Comparison of ENCODE assay signal across 20 cellular contexts in genomic region chr10:57905866-57906265, GRCh38.
DNase-seq lines count a peak whose midpoint lies in the region; FAIRE-seq and TF ChIP-seq lines count a peak whose summit lies in the region.
"Had no signal": no experiment of that assay in that cellular context is flagged by ENCODE, and none has a peak within 500 bp of the region (broad histone marks: within the 10 kb centered on the region; RNA-seq: fewer than 3 reads in every experiment).

No MANE protein-coding gene starts in this region.

- H2BK20ac ChIP-seq in H1 (ENCODE audit: low read length), result no peak overlapping the region

- no peaks in the 10 kb centered on the region for H3K79me1 ChIP-seq in H1 (ENCODE audit: low read depth, low read length)

- DNase-seq in HFFc6, result no peak
- peak; percentile 91 for DNase-seq in NCI-H82 (lab: John Stamatoyannopoulos, UW)
- no peak for DNase-seq in H1 (ENCODE audit: low read depth in 1 of 2, low spot score in 2 of 2)
- DNase-seq in retinal pigment epithelial cell (ENCODE audit: low read depth), result peak; percentile 13
- DNase-seq in HT-29 (ENCODE audit: low spot score), result no peak
- DNase-seq in Peyer's patch, result no peak
- no peak for DNase-seq in activated CD4-positive, alpha-beta T cell treated with anti-CD3 and anti-CD28 coated beads, Interleukin-2, amount 50 U/mL, for 1 hour
- DNase-seq: DMS79 treated with DMSO at 0.1 percent for 48 hours, GM23248, NCI-H1694, NCI-H2081, NCI-H748 treated with DMSO at 0.1 percent for 48 hours, OCI-M1, SW 1271 had no signal

- no peaks in the 10 kb centered on the region; the same call in 1 of the 2 replicates for H3K23me2 ChIP-seq in H1 (ENCODE audit: low read depth, low read length)

- H3K18ac ChIP-seq in H1 (ENCODE audit: extremely low read depth, low read length), result no peak overlapping the region

- H3K79me2 ChIP-seq in H1 (ENCODE audit: control insufficient read depth in 1 of 2, insufficient read depth in 2 of 2, low read length in 2 of 2), result no peaks in the 10 kb centered on the region

- H3K4me1 ChIP-seq in H1 (replicated peaks in 1 of 4; ENCODE audit: control insufficient read depth in 3 of 4, insufficient read depth in 4 of 4, low read length in 3 of 4) (no peaks in the 10 kb centered on the region), Peyer's patch (no peaks in the 10 kb centered on the region)
- H3K4me1 ChIP-seq: A549 had no signal

- no peak overlapping the region for H3K23ac ChIP-seq in H1 (ENCODE audit: insufficient read length)

- H3K9me3 ChIP-seq in H1 (ENCODE audit: insufficient read depth in 2 of 2, low read depth in 1 of 2, low read length in 1 of 2), result peaks cover 0 to 5% of the 10 kb centered on the region in 2 experiments; a peak in 1 of 4 replicates
- no peaks in the 10 kb centered on the region for H3K9me3 ChIP-seq in Peyer's patch
- H3K9me3 ChIP-seq: A549 had no signal

- H4K5ac ChIP-seq in H1 (ENCODE audit: insufficient read length, low read depth, low read length), result no peak overlapping the region

- no peak for TF ChIP-seq EP300 in H1 (IDR thresholded peaks at IDR 0.05; ENCODE audit: borderline replicate concordance in 1 of 2, low read depth in 2 of 2, low read length in 2 of 2)

- no peak overlapping the region for H2BK120ac ChIP-seq in H1 (replicated peaks; ENCODE audit: low read depth, low read length)

- H4K8ac ChIP-seq in H1 (ENCODE audit: extremely low read depth, insufficient read depth, low read length), result no peak overlapping the region

- H4K91ac ChIP-seq in H1 (replicated peaks; ENCODE audit: insufficient read length, low read length), result no peak overlapping the region

- TF ChIP-seq RAD21 in H1 (IDR thresholded peaks at IDR 0.05 in 1 of 2, conservative IDR thresholded peaks at IDR 0.05 in 1 of 2; ENCODE audit: low read depth in 2 of 2, low read length in 2 of 2), result no peak

- H2AK5ac ChIP-seq in H1 (ENCODE audit: low read depth, low read length), result no peak overlapping the region

- TF ChIP-seq CTCF in HFFc6 (IDR thresholded peaks at IDR 0.05) (no peak), H1 (IDR thresholded peaks at IDR 0.05; ENCODE audit: control extremely low read depth in 1 of 3, insufficient read depth in 1 of 3, low read depth in 1 of 3, low read length in 3 of 3) (no peak), retinal pigment epithelial cell (conservative IDR thresholded peaks at IDR 0.05; ENCODE audit: low read depth, low read length) (no peak), Peyer's patch (IDR thresholded peaks at IDR 0.05) (no peak)

- no peak overlapping the region for H2BK5ac ChIP-seq in H1 (ENCODE audit: low read depth, low read length)

- H3K4me2 ChIP-seq in H1 (ENCODE audit: insufficient read depth in 1 of 2, low read depth in 2 of 2, low read length in 2 of 2), result no peak overlapping the region
- H3K4me2 ChIP-seq: A549 had no signal

- no peak overlapping the region for H3K56ac ChIP-seq in H1 (replicated peaks; ENCODE audit: insufficient read length, low read depth, low read length)

- H3K36me3 ChIP-seq in H1 (ENCODE audit: control insufficient read depth in 2 of 4, insufficient read depth in 4 of 4, low read length in 3 of 4), result no peaks in the 10 kb centered on the region; a peak in 1 of 8 replicates
- H3K36me3 ChIP-seq in Peyer's patch, result no peaks in the 10 kb centered on the region

- no peak overlapping the region for H3K4ac ChIP-seq in H1 (replicated peaks; ENCODE audit: insufficient read length, low read depth, low read length)

- H2BK12ac ChIP-seq in H1 (ENCODE audit: low read depth, low read length), result no peak overlapping the region

- H3K27me3 Mint-ChIP-seq in HFFc6 (ENCODE audit: insufficient read depth), result 0 out of 2 replicates have a peak, but pooled peaks cover 3% of the 10 kb centered on the region
- H3K27me3 Mint-ChIP-seq: B cell, IgD-negative memory B cell had no signal

- no peak overlapping the region for H3K9ac ChIP-seq in H1 (replicated peaks in 1 of 4; ENCODE audit: extremely low read depth in 1 of 4, low read depth in 3 of 4, low read length in 3 of 4)
- H3K9ac ChIP-seq: GM23248 had no signal

- no peak overlapping the region for H2BK15ac ChIP-seq in H1 (ENCODE audit: low read length)

- CTCF ChIA-PET in H1 (lab: Charles Lee; ENCODE audit: partially characterized antibody), result interaction anchor here (1.1 to 1.2 kb wide), 2 partner anchors 98 to 326 kb away, joined by 4 read pairs; no protein-coding TSS in a partner anchor

- no peaks in the 10 kb centered on the region for H3K27me3 ChIP-seq in H1 (replicated peaks in 1 of 4; ENCODE audit: control insufficient read depth in 3 of 4, extremely low read depth in 1 of 4, insufficient read depth in 3 of 4, low read length in 3 of 4)
- H3K27me3 ChIP-seq in Peyer's patch, result no peaks in the 10 kb centered on the region

- H3K4me3 Mint-ChIP-seq in HFFc6, result peak overlapping the region; percentile 2; the same call in 1 of the 2 replicates
- H3K4me3 Mint-ChIP-seq: B cell, CD14-positive monocyte, IgD-negative memory B cell had no signal

- no peaks in the 10 kb centered on the region for H3K36me3 Mint-ChIP-seq in HFFc6 (ENCODE audit: low read depth)
- H3K36me3 Mint-ChIP-seq: CD14-positive monocyte had no signal

- POLR2A ChIA-PET in H1 (lab: Charles Lee; ENCODE audit: partially characterized antibody), result no interaction called here

- FAIRE-seq in H1 (lab: Jason Lieb, UNC), result no peak
- FAIRE-seq: GM12878 had no signal

- H4K20me1 ChIP-seq in H1 (replicated peaks in 1 of 2; ENCODE audit: control insufficient read depth in 1 of 2, insufficient read depth in 2 of 2, low read length in 2 of 2), result no peaks in the 10 kb centered on the region

- H3K27ac Mint-ChIP-seq in HFFc6, result no peak overlapping the region
- H3K27ac Mint-ChIP-seq: B cell, CD14-positive monocyte, IgD-negative memory B cell had no signal

- H2AFZ ChIP-seq in H1 (ENCODE audit: low read length), result peak overlapping the region; percentile 58
- H2AFZ ChIP-seq: GM23248 had no signal

- no peaks in the 10 kb centered on the region for H3K9me3 Mint-ChIP-seq in HFFc6
- H3K9me3 Mint-ChIP-seq: IgD-negative memory B cell had no signal

- TF ChIP-seq POLR2A in H1 (IDR thresholded peaks at IDR 0.05; ENCODE audit: control extremely low read depth in 1 of 2, low read depth in 2 of 2, low read length in 2 of 2) (no peak), Peyer's patch (IDR thresholded peaks at IDR 0.05) (no peak)

- no peak overlapping the region for H3K27ac ChIP-seq in H1 (ENCODE audit: low read depth, low read length)
- H3K27ac ChIP-seq in Peyer's patch, result no peak overlapping the region
- H3K27ac ChIP-seq: A549, GM23248, SK-N-MC had no signal

- no peak overlapping the region for H3K4me3 ChIP-seq in H1 (ENCODE audit: extremely low read depth in 1 of 4, insufficient read depth in 2 of 4, low read depth in 3 of 4, low read length in 4 of 4)
- H3K4me3 ChIP-seq in retinal pigment epithelial cell (ENCODE audit: low read length), result no peak overlapping the region
- no peak overlapping the region for H3K4me3 ChIP-seq in Peyer's patch
- H3K4me3 ChIP-seq: A549, GM12878, GM23248, SK-N-MC had no signal

- WGBS in H1 (ENCODE audit: extremely low coverage in 1 of 2, insufficient coverage in 1 of 2, insufficient read length in 1 of 2, insufficient replicate concordance in 2 of 2, low coverage in 1 of 2, low lambda C conversion rate in 2 of 2, missing lambda C conversion rate in 1 of 2), 2 experiments, result 73% methylated on average over 2 of the region's 2 CpGs; no CpG with 5 or more reads in 1 of the 2 experiments

- H3K4me1 Mint-ChIP-seq in HFFc6 (ENCODE audit: low read depth), result peaks cover 7% of the 10 kb centered on the region; the same call in 1 of the 2 replicates
- H3K4me1 Mint-ChIP-seq: B cell, CD14-positive monocyte, IgD-negative memory B cell had no signal

- no peak overlapping the region for H3K14ac ChIP-seq in H1 (ENCODE audit: insufficient read length)

TF ChIP-seq in H1, 55 proteins besides CTCF, POLR2A, EP300 and RAD21 (continues in another document):
- TF ChIP-seq SIRT6 (IDR thresholded peaks at IDR 0.05; ENCODE audit: low read length) (no peak), SUZ12 (IDR thresholded peaks at IDR 0.05; ENCODE audit: low read length) (no peak), BACH1 (IDR thresholded peaks at IDR 0.05; ENCODE audit: low read length) (no peak)

Comparison
In these comparisons a context has a peak if more than half of its experiments do, and no peak if none do; other contexts are left out.
1. DNase-seq: peak in NCI-H82 (single experiment) and retinal pigment epithelial cell (single experiment); none in HFFc6 (single experiment), H1 (0 of 2), HT-29 (single experiment), Peyer's patch (0 of 3) and activated CD4-positive, alpha-beta T cell treated with anti-CD3 and anti-CD28 coated beads, Interleukin-2, amount 50 U/mL, for 1 hour (single experiment).